1 cellular context compared by ENCODE assay signal in genomic region chr6:13987400-13987865, GRCh38.
A peak's percentile ranks its signal among the peaks of the same experiment; 100 is the strongest.
TF ChIP-seq lines count a peak whose summit lies in the region.

No MANE protein-coding gene starts in this region.

TF ChIP-seq in K562, 482 proteins besides CTCF, POLR2A, EP300 and RAD21 (continued from another document and continues in another):
- TF ChIP-seq BCLAF1 (IDR thresholded peaks at IDR 0.05; ENCODE audit: borderline replicate concordance in 1 of 2, control insufficient read depth in 1 of 2, low read depth in 2 of 2, low read length in 1 of 2) = no peak
- no peak for TF ChIP-seq PCBP1 (IDR thresholded peaks at IDR 0.05; ENCODE audit: low read depth, low read length, poor library complexity, severe bottlenecking)
- TF ChIP-seq CHCHD3 (CRISPR knock-in tag; IDR thresholded peaks at IDR 0.05) = no peak
- no peak for TF ChIP-seq TCF7L2 (IDR thresholded peaks at IDR 0.05; ENCODE audit: low read depth, low read length)
- TF ChIP-seq ILK (tag; IDR thresholded peaks at IDR 0.05; ENCODE audit: borderline replicate concordance, low read depth) = no peak
- no peak for TF ChIP-seq MED1 (CRISPR knock-in tag; IDR thresholded peaks at IDR 0.05; ENCODE audit: borderline replicate concordance)
- no peak for TF ChIP-seq TRIM25 (IDR thresholded peaks at IDR 0.05; ENCODE audit: borderline replicate concordance)
- TF ChIP-seq CHAMP1 (IDR thresholded peaks at IDR 0.05) = peak; percentile 89
- no peak for TF ChIP-seq PREB (CRISPR knock-in tag; IDR thresholded peaks at IDR 0.05)
- TF ChIP-seq TCF7 (IDR thresholded peaks at IDR 0.05; ENCODE audit: borderline replicate concordance) = no peak
- TF ChIP-seq ZBTB5 (IDR thresholded peaks at IDR 0.05) = no peak
- TF ChIP-seq ZKSCAN1 (IDR thresholded peaks at IDR 0.05; ENCODE audit: low read depth, low read length) = no peak
- no peak for TF ChIP-seq THAP12 (CRISPR knock-in tag; IDR thresholded peaks at IDR 0.05)
- no peak for TF ChIP-seq PTRF (tag; IDR thresholded peaks at IDR 0.05)
- no peak for TF ChIP-seq MCM3 (IDR thresholded peaks at IDR 0.05)
- no peak for TF ChIP-seq PTTG1 (tag; IDR thresholded peaks at IDR 0.05; ENCODE audit: low read depth)
- TF ChIP-seq MBD1 (CRISPR knock-in tag; IDR thresholded peaks at IDR 0.05) = no peak
- no peak for TF ChIP-seq CAMTA2 (CRISPR knock-in tag; conservative IDR thresholded peaks at IDR 0.05)
- TF ChIP-seq ZNF431 (CRISPR knock-in tag; IDR thresholded peaks at IDR 0.05) = no peak
- TF ChIP-seq BCL6 (CRISPR knock-in tag; IDR thresholded peaks at IDR 0.05) = no peak
- no peak for TF ChIP-seq CBX5 (IDR thresholded peaks at IDR 0.05; ENCODE audit: borderline replicate concordance, low read depth)
- peak; percentile 81 for TF ChIP-seq GATA2 (CRISPR knock-in tag; IDR thresholded peaks at IDR 0.05)
- TF ChIP-seq ZNF785 (CRISPR knock-in tag; IDR thresholded peaks at IDR 0.05) = no peak
- TF ChIP-seq MAFF (IDR thresholded peaks at IDR 0.05; ENCODE audit: low read length) = no peak
- peak; percentile 88 for TF ChIP-seq MTA1 (IDR thresholded peaks at IDR 0.05; ENCODE audit: borderline replicate concordance)
- no peak for TF ChIP-seq POU5F1 (IDR thresholded peaks at IDR 0.05; ENCODE audit: borderline replicate concordance, low read depth, low read length, partially characterized antibody)
- TF ChIP-seq ZNF280B (CRISPR knock-in tag; IDR thresholded peaks at IDR 0.05) = no peak
- TF ChIP-seq TAF1 (IDR thresholded peaks at IDR 0.05; ENCODE audit: control insufficient read depth, extremely low read depth, insufficient read depth, low read length, severe bottlenecking) = no peak
- TF ChIP-seq CTBP1 (IDR thresholded peaks at IDR 0.05; ENCODE audit: borderline replicate concordance) = peak; percentile 99
- no peak for TF ChIP-seq HNRNPUL1 (IDR thresholded peaks at IDR 0.05; ENCODE audit: low read length)
- no peak for TF ChIP-seq ZNF347 (CRISPR knock-in tag; IDR thresholded peaks at IDR 0.05; ENCODE audit: low read depth)
- no peak for TF ChIP-seq SUPT5H (IDR thresholded peaks at IDR 0.05)
- TF ChIP-seq SOX6 (IDR thresholded peaks at IDR 0.05) = peak; percentile 80
- no peak for TF ChIP-seq HIVEP1 (CRISPR knock-in tag; IDR thresholded peaks at IDR 0.05)
- no peak for TF ChIP-seq HCFC1 (IDR thresholded peaks at IDR 0.05; ENCODE audit: low read depth, low read length)
- no peak for TF ChIP-seq ZNF253 (CRISPR knock-in tag; conservative IDR thresholded peaks at IDR 0.05)
- 0 out of 2 replicates have a peak, but pooled peaks have one; percentile 12 for TF ChIP-seq ELF4 (CRISPR knock-in tag; IDR thresholded peaks at IDR 0.05)
- TF ChIP-seq SMARCE1 (IDR thresholded peaks at IDR 0.05) = peak; percentile 94
- no peak for TF ChIP-seq BMI1 (IDR thresholded peaks at IDR 0.05; ENCODE audit: low read length)
- no peak for TF ChIP-seq RBM14 (IDR thresholded peaks at IDR 0.05; ENCODE audit: borderline replicate concordance, insufficient read depth, low read depth, low read length)
- TF ChIP-seq TAF9B (IDR thresholded peaks at IDR 0.05; ENCODE audit: partially characterized antibody) = no peak
- no peak for TF ChIP-seq FOXO4 (CRISPR knock-in tag; IDR thresholded peaks at IDR 0.05)
- no peak for TF ChIP-seq GABPA (tag; conservative IDR thresholded peaks at IDR 0.05; ENCODE audit: low read depth)
- no peak for TF ChIP-seq CEBPG (CRISPR knock-in tag; IDR thresholded peaks at IDR 0.05)
- TF ChIP-seq CEBPG (tag; conservative IDR thresholded peaks at IDR 0.05 in 1 of 2, IDR thresholded peaks at IDR 0.05 in 1 of 2) = no peak
- no peak for TF ChIP-seq FOXA3 (CRISPR knock-in tag; conservative IDR thresholded peaks at IDR 0.05 in 1 of 2, IDR thresholded peaks at IDR 0.05 in 1 of 2)
- TF ChIP-seq POLR2G (IDR thresholded peaks at IDR 0.05; ENCODE audit: low read depth, low read length) = no peak
- TF ChIP-seq PHF8 (IDR thresholded peaks at IDR 0.05; ENCODE audit: borderline replicate concordance, low read length) = no peak
- no peak for TF ChIP-seq ZNF780A (CRISPR knock-in tag; IDR thresholded peaks at IDR 0.05)
- TF ChIP-seq ZNF134 (CRISPR knock-in tag; conservative IDR thresholded peaks at IDR 0.05) = no peak
- no peak for TF ChIP-seq IRF1 (CRISPR knock-in tag; IDR thresholded peaks at IDR 0.05; ENCODE audit: borderline replicate concordance)
- no peak for TF ChIP-seq ZNF830 (CRISPR knock-in tag; IDR thresholded peaks at IDR 0.05)
- TF ChIP-seq ARID1B (IDR thresholded peaks at IDR 0.05) = peak; percentile 98
